26 cellular contexts compared by ENCODE assay signal in genomic region chr4:65719635-65720034, GRCh38. TPM values are rescaled to one million over a fixed set of nuclear protein-coding genes. Genes with fewer than 3 reads are reported as not detected.
"Had no signal": no experiment of that assay in that cellular context is flagged by ENCODE, and none has a peak within 500 bp of the region (broad histone marks: within the 10 kb centered on the region; RNA-seq: fewer than 3 reads in every experiment).

No MANE protein-coding gene starts in this region.

- ATAC-seq: K562 had no signal

- H3K9me2 ChIP-seq: SK-N-SH had no signal

- DNase-seq: Kasumi-1; MG63; NCI-H1092; NCI-H1105 treated with DMSO at 0.1 percent for 48 hours; NCI-H1417 treated with DMSO at 0.1 percent for 48 hours; NCI-H146; NCI-H1694 treated with DMSO at 0.1 percent for 48 hours; NCI-H1930; NCI-H2081; NCI-H2107; NCI-H2227 treated with DMSO at 0.1 percent for 48 hours; NCI-H446; NCI-H510A; NCI-H524 treated with DMSO at 0.1 percent for 48 hours; NCI-H69; NCI-H774; NK-92 treated with Interleukin-12 subunit alpha and Interleukin-12 subunit beta, amount 100 ng/mL, for 24 hours; Right ventricle myocardium superior; RPMI8226; SK-N-SH; SW 1271; T-helper 1 cell had no signal

- H3K9ac ChIP-seq: KMS-11, SK-N-SH had no signal

- H3K36me3 ChIP-seq: MG63 had no signal

- H3K27ac ChIP-seq: HL-60, KMS-11 had no signal

- H3K4me3 ChIP-seq: K562, MG63 had no signal

- H3K27me3 ChIP-seq: MG63 had no signal

- H3K9me3 ChIP-seq: MG63, SK-N-SH had no signal

- H3K4me2 ChIP-seq: KMS-11, SK-N-SH had no signal

RNA-seq across cellular contexts. Expression of gene EPHA5, which starts 49.3 kb away (rescaled TPM):
- total RNA-seq: K562, OCI-LY7 had no signal
